Comparison of ENCODE assay signal across 27 cellular contexts in the genomic region with DNA sequence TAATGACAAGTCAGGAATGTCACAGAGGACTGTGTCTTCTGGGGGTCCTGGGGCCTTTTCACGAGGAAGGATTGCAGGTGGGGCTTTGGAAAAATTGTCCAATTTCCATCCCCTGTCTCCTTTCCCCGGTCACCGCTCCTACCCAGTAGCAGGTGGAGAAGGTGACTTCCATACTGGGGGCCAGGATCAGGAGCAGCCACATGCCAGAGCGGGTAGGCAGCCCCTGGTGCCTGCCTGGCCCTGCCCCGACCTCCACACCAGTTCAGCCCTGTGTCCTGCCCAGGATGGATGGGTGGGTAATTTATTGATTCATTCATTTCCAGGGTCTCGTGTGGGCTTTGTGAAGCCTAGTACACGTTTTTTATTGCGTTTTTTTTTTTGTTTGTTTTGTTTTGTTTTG.
"Had no signal": no experiment of that assay in that cellular context is flagged by ENCODE, and none has a peak within 500 bp of the region (broad histone marks: within the 10 kb centered on the region; RNA-seq: fewer than 3 reads in every experiment).

No MANE protein-coding gene starts in this region.

- H3K4me3 ChIP-seq: colonic mucosa, gastrocnemius medialis, left lung, mucosa of descending colon, prostate gland, right atrium auricular region, smooth muscle cell, stomach, thyroid gland, upper lobe of left lung, uterus had no signal

- H3K27ac ChIP-seq: colonic mucosa, epithelial cell of prostate, gastrocnemius medialis, left lung, prostate gland, right atrium auricular region, stomach, thyroid gland, upper lobe of left lung, uterus had no signal

- H3K36me3 ChIP-seq: colonic mucosa, gastrocnemius medialis, left lung, prostate gland, right atrium auricular region, uterus had no signal

- H3K4me1 ChIP-seq: colonic mucosa, gastrocnemius medialis, prostate gland, right atrium auricular region, uterus had no signal

- H3K4me1 Mint-ChIP-seq: endodermal cell had no signal

- H3K4me3 Mint-ChIP-seq: dendritic cell treated with granulocyte-macrophage colony-stimulating factor and Interleukin-4, amounts not matched to agents 40 ng/mL and 50 ng/mL, for 4 days; endodermal cell; nephron progenitor cell had no signal

- H3K27ac Mint-ChIP-seq: dendritic cell treated with granulocyte-macrophage colony-stimulating factor and Interleukin-4, amounts not matched to agents 40 ng/mL and 50 ng/mL, for 4 days; endodermal cell; nephron progenitor cell had no signal

- FAIRE-seq: keratinocyte had no signal

- ATAC-seq: esophagus mucosa, gastrocnemius medialis, left lung, mucosa of descending colon, sciatic nerve had no signal

- H3K27me3 Mint-ChIP-seq: naive B cell had no signal

- H3K4me2 ChIP-seq: smooth muscle cell had no signal

- H3K27me3 ChIP-seq: colonic mucosa, left lung, right atrium auricular region, stomach, thyroid gland, upper lobe of left lung, uterus had no signal

- H3K9me3 ChIP-seq: colonic mucosa, gastrocnemius medialis, prostate gland, right atrium auricular region, thyroid gland, uterus had no signal

- DNase-seq: colonic mucosa; effector CD8-positive, alpha-beta T cell; endodermal cell; foreskin fibroblast; gastrocnemius medialis; naive B cell; nephron progenitor cell; nucleus accumbens; stimulated activated CD4-positive, alpha-beta T cell treated with anti-CD3 and anti-CD28 coated beads, Interleukin-12 subunit alpha, Interleukin-12 subunit beta, amount 100 ng/mL, for 4 hours; stimulated activated CD4-positive, alpha-beta T cell treated with anti-CD3 and anti-CD28 coated beads, Interleukin-1b, Interleukin-23, amount 100 ng/mL, for 48 hours; stimulated activated CD4-positive, alpha-beta T cell treated with anti-CD3 and anti-CD28 coated beads, Interleukin-4, amount 100 ng/mL, for 1 hour; stimulated activated CD8-positive, alpha-beta memory T cell treated with anti-CD3 and anti-CD28 coated beads, Interleukin-4, amount 100 ng/mL, for 48 hours; stimulated activated naive CD4-positive, alpha-beta T cell treated with Interleukin-2 at 50 U/mL for 16 hours; stomach; thyroid gland; uterus had no signal
